ENCODE assay signal across 9 cellular contexts in the genomic region with DNA sequence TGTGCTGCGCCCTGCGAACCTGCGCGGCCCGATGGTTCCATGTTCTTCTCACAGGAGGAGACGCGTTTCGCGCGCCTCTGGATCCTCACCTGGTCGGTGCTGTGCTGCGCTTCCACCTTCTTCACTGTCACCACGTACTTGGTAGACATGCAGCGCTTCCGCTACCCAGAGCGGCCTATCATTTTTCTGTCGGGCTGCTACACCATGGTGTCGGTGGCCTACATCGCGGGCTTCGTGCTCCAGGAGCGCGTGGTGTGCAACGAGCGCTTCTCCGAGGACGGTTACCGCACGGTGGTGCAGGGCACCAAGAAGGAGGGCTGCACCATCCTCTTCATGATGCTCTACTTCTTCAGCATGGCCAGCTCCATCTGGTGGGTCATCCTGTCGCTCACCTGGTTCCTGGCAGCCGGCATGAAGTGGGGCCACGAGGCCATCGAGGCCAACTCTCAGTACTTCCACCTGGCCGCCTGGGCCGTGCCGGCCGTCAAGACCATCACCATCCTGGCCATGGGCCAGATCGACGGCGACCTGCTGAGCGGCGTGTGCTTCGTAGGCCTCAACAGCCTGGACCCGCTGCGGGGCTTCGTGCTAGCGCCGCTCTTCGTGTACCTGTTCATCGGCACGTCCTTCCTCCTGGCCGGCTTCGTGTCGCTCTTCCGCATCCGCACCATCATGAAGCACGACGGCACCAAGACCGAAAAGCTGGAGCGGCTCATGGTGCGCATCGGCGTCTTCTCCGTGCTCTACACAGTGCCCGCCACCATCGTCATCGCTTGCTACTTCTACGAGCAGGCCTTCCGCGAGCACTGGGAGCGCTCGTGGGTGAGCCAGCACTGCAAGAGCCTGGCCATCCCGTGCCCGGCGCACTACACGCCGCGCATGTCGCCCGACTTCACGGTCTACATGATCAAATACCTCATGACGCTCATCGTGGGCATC. TPM values are rescaled to one million over a fixed set of nuclear protein-coding genes. Genes with fewer than 3 reads are reported as not detected.
DNase-seq lines count a peak whose midpoint lies in the region; ATAC-seq and TF ChIP-seq lines count a peak whose summit lies in the region.
"Had no signal": no experiment of that assay in that cellular context is flagged by ENCODE, and none has a peak within 500 bp of the region (broad histone marks: within the 10 kb centered on the region; RNA-seq: fewer than 3 reads in every experiment).

No MANE protein-coding gene starts in this region.

- H3K4me3 Mint-ChIP-seq in HFFc6 (peak overlapping the region; percentile 100), nephron progenitor cell (peak overlapping the region; percentile 98)

- intact Hi-C loops in A673 (cut with micrococcal nuclease; ENCODE audit: unreplicated experiment), result no loop called here

- TF ChIP-seq CTCF in A673 (conservative IDR thresholded peaks at IDR 0.05; ENCODE audit: low read depth, low read length), result no peak
- TF ChIP-seq CTCF in HFFc6 (IDR thresholded peaks at IDR 0.05), result no peak
- TF ChIP-seq CTCF in coronary artery (IDR thresholded peaks at IDR 0.05), result no peak
- TF ChIP-seq CTCF in nephron progenitor cell (IDR thresholded peaks at IDR 0.05), result no peak
- TF ChIP-seq CTCF in gastroesophageal sphincter (IDR thresholded peaks at IDR 0.05), result no peak

- DNase-seq in A673 (ENCODE audit: low spot score), result no peak
- peak; percentile 32 for DNase-seq in HFFc6
- DNase-seq in coronary artery (ENCODE audit: low spot score), result no peak
- peak; percentile 43 for DNase-seq in nephron progenitor cell
- DNase-seq in activated CD4-positive, CD25-positive, alpha-beta regulatory T cell treated with anti-CD3 and anti-CD28 coated beads, Interleukin-2, amount 50 U/mL, for 72 hours, result no peak

- H3K4me1 Mint-ChIP-seq in HFFc6 (ENCODE audit: low read depth) (peaks cover 60% of the 10 kb centered on the region), nephron progenitor cell (peaks cover 73% of the 10 kb centered on the region)

- no TSS peak for BruUV-seq in A673 (replicated peaks; lab: Mats Ljungman, UMichigan)

- TF ChIP-seq EP300 in gastroesophageal sphincter (IDR thresholded peaks at IDR 0.05), result no peak

- H3K4me1 ChIP-seq in A673 (ENCODE audit: insufficient read depth, low read length, poor library complexity, severe bottlenecking) (peaks cover 11% of the 10 kb centered on the region), gastroesophageal sphincter (peaks cover 0 to 44% (median 2%) of the 10 kb centered on the region in 3 donors)

- ATAC-seq in gastroesophageal sphincter, result no peak
- ATAC-seq in GM21786 (IDR thresholded peaks at IDR 0.05; ENCODE audit: unreplicated experiment), result no peak
- ATAC-seq in HG03280 (IDR thresholded peaks at IDR 0.05; ENCODE audit: unreplicated experiment), result no peak

- CTCF ChIA-PET in A673 (lab: Charles Lee), result no interaction called here

- H3K9me3 Mint-ChIP-seq in HFFc6 (peaks cover 20% of the 10 kb centered on the region), nephron progenitor cell (peaks cover 13% of the 10 kb centered on the region)
- H3K9me3 Mint-ChIP-seq: activated naive CD4-positive, alpha-beta T cell treated with anti-CD3 and anti-CD28 coated beads, Interleukin-2, amount 50 U/mL, for 72 hours had no signal

- H3K27me3 Mint-ChIP-seq in HFFc6 (ENCODE audit: insufficient read depth) (peaks cover 6% of the 10 kb centered on the region), nephron progenitor cell (ENCODE audit: low read depth, poor library complexity) (no peaks in the 10 kb centered on the region)

- TF ChIP-seq POLR2A in gastroesophageal sphincter (IDR thresholded peaks at IDR 0.05), result no peak

- H3K9me3 ChIP-seq in A673 (ENCODE audit: low read depth, low read length, poor library complexity, severe bottlenecking) (no peaks in the 10 kb centered on the region), gastroesophageal sphincter (no peaks in the 10 kb centered on the region)

- H3K27me3 ChIP-seq in A673 (replicated peaks; ENCODE audit: insufficient read depth, low read depth, low read length, poor library complexity), result no peaks in the 10 kb centered on the region
- H3K27me3 ChIP-seq in gastroesophageal sphincter, result peaks cover 66% of the 10 kb centered on the region

- no peak overlapping the region for H3K27ac ChIP-seq in A673 (ENCODE audit: low read depth, low read length, poor library complexity, severe bottlenecking)
- peak overlapping the region; percentile 61 to 91 for H3K27ac ChIP-seq in coronary artery
- peak overlapping the region in 2 of 4 donors; percentile 67 to 81 for H3K27ac ChIP-seq in gastroesophageal sphincter

- H3K36me3 Mint-ChIP-seq in HFFc6 (ENCODE audit: low read depth) (peaks cover 44% of the 10 kb centered on the region), nephron progenitor cell (ENCODE audit: low read depth) (peaks cover 46% of the 10 kb centered on the region)

- POLR2A ChIA-PET in A673 (lab: Charles Lee; ENCODE audit: low non-redundant PET), result no interaction called here

- 0 to 36% methylated on average over 2 to 14 of the region's 83 CpGs for WGBS in gastroesophageal sphincter (ENCODE audit: low coverage in 1 of 2), 2 donors

- H3K27ac Mint-ChIP-seq in HFFc6 (peak overlapping the region; percentile 97), nephron progenitor cell (peak overlapping the region; percentile 99)
- H3K27ac Mint-ChIP-seq: activated naive CD4-positive, alpha-beta T cell treated with anti-CD3 and anti-CD28 coated beads, Interleukin-2, amount 50 U/mL, for 72 hours had no signal

- H3K4me3 ChIP-seq in A673 (ENCODE audit: low read depth, low read length, poor library complexity, severe bottlenecking) (peak overlapping the region; percentile 62), coronary artery (peak overlapping the region; percentile 85), gastroesophageal sphincter (peak overlapping the region in 1 of 2 donors; percentile 64)

- H3K36me3 ChIP-seq in A673 (ENCODE audit: insufficient read depth, low read length, poor library complexity, severe bottlenecking) (no peaks in the 10 kb centered on the region), gastroesophageal sphincter (no peaks in the 10 kb centered on the region)

RNA-seq across cellular contexts. Expression of gene FZD2, which starts 1.3 kb away (rescaled TPM):
- total RNA-seq in A673 (2021) (23.5 and 23.7 TPM in 2 replicates), gastroesophageal sphincter (1 to 10 TPM; 1.5 to 2.7 (median 1.6) TPM)
- 100 to 1,000 TPM in 1 of 6 experiments, 10 to 100 TPM in 5; 76.4 to 103 (median 92.8) TPM for total RNA-seq in HFFc6 (2021; fragmentation: NEBNext Ultra II Directional; extraction: Animal tissue kit (Norgen Biotek cat#: 25700))

RNA-seq across cellular contexts. Expression of gene GPATCH8, which starts 55.4 kb away (rescaled TPM):
- total RNA-seq in A673 (2021) (32.9 and 33.8 TPM in 2 replicates), gastroesophageal sphincter (10 to 100 TPM; 21.8 to 54.6 (median 33.9) TPM)
- total RNA-seq in HFFc6 (2021; fragmentation: NEBNext Ultra II Directional; extraction: Animal tissue kit (Norgen Biotek cat#: 25700)), result 10 to 100 TPM; 23.4 to 30.0 (median 27.1) TPM

Comparison
In these comparisons a context has a peak if more than half of its experiments do, and no peak if none do; other contexts are left out.
1. DNase-seq: peak in HFFc6 (single experiment) and nephron progenitor cell (single experiment); none in A673 (single experiment), coronary artery (single experiment) and activated CD4-positive, CD25-positive, alpha-beta regulatory T cell treated with anti-CD3 and anti-CD28 coated beads, Interleukin-2, amount 50 U/mL, for 72 hours (single experiment).